Comparison of ENCODE assay signal across 9 cellular contexts in the genomic region with DNA sequence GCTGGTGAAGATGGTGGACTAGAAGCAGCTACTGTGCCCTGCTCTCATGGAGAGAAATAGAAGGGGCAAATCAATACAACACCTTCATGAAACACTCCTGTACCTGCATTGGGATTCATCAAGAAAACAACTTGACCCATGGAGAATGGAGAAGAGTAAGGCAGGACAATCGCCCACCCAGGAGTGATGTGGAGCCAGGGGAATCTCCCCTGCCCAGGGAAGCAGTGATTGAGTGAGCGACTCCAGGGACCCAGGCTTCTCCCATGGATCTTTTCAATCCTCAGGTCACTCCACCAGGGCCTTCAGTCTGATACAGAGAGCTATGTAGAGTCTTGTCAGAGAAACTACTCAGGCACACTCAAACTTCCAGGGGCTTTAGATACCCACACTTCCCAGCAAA.
"Had no signal": no experiment of that assay in that cellular context is flagged by ENCODE, and none has a peak within 500 bp of the region (broad histone marks: within the 10 kb centered on the region; RNA-seq: fewer than 3 reads in every experiment).

No MANE protein-coding gene starts in this region.

- FAIRE-seq: HepG2, HTR-8/SVneo, K562 had no signal

- H3K4me3 Mint-ChIP-seq: IgD-negative memory B cell had no signal

- H3K27me3 Mint-ChIP-seq: IgD-negative memory B cell had no signal

- ATAC-seq: HepG2, K562 had no signal

- H3K4me2 ChIP-seq: KMS-11 had no signal

- H3K4me3 ChIP-seq: K562 had no signal

- DNase-seq: IMR-90, KBM-7, KG1 had no signal

- H3K27ac ChIP-seq: HL-60, KMS-11 had no signal

- H3K27ac Mint-ChIP-seq: IgD-negative memory B cell had no signal
